8 cellular contexts compared by ENCODE assay signal in genomic region chr1:78045850-78046778, GRCh38. TPM values are rescaled to one million over a fixed set of nuclear protein-coding genes. Genes with fewer than 3 reads are reported as not detected.
DNase-seq lines count a peak whose midpoint lies in the region; ATAC-seq and TF ChIP-seq lines count a peak whose summit lies in the region.

Gene GIPC2, plus strand, starts transcription at chr1:78045966. Its CDS starts 129 bp downstream, at chr1:78046095.

- dilution Hi-C loops in mammary epithelial cell (cut with HindIII; ENCODE audit: low sequenced_read_pairs), result no loop called here

- H3K4me1 ChIP-seq in mammary epithelial cell (ENCODE audit: insufficient read depth, low read length), result peaks cover 7% of the 10 kb centered on the region

- peak; percentile 48 for ATAC-seq in GM18505 (IDR thresholded peaks at IDR 0.05; ENCODE audit: unreplicated experiment)

- in situ Hi-C loops in mammary epithelial cell (cut with MboI; ENCODE audit: low sequenced_read_pairs in 2 of 2), result no loop called here

- DNase-seq in NCI-H748 treated with DMSO at 0.1 percent for 48 hours (lab: John Stamatoyannopoulos, UW), result peak; percentile 21
- no peak for DNase-seq in mammary epithelial cell
- DNase-seq in kidney tubule cell (ENCODE audit: low spot score), result peak; percentile 44
- peak; percentile 42 for DNase-seq in stimulated activated CD4-positive, alpha-beta T cell treated with anti-CD3 and anti-CD28 coated beads, Interleukin-1b, Interleukin-23, amount 100 ng/mL, for 48 hours
- no peak for DNase-seq in NCI-H82 treated with DMSO at 0.1 percent for 48 hours (lab: John Stamatoyannopoulos, UW; ENCODE audit: unreplicated experiment)
- no peak for DNase-seq in SIG-M5 (lab: John Stamatoyannopoulos, UW)
- no peak for DNase-seq in NCI-H1105 (lab: John Stamatoyannopoulos, UW)

- peak within 1 kb of the TSS; percentile 6 to 38 (median 7) for H3K4me3 ChIP-seq in mammary epithelial cell (replicated peaks in 1 of 3; ENCODE audit: insufficient read depth in 1 of 3, low read depth in 2 of 3, low read length in 3 of 3)

- H3K27me3 ChIP-seq in mammary epithelial cell (ENCODE audit: insufficient read depth, low read length), result peaks cover 16% of the 10 kb centered on the region

- peak within 1 kb of the TSS; percentile 87 for H3K4me2 ChIP-seq in mammary epithelial cell (ENCODE audit: insufficient read depth, low read depth, low read length)

- no TSS peak for BruUV-seq in mammary epithelial cell (replicated peaks; lab: Mats Ljungman, UMichigan)

- TF ChIP-seq POLR2A in GM18505 (IDR thresholded peaks at IDR 0.05; ENCODE audit: borderline replicate concordance, extremely low read depth, insufficient read depth, insufficient read length), result no peak

- CTCF ChIA-PET in mammary epithelial cell (lab: Charles Lee; ENCODE audit: low non-redundant PET), result no interaction called here

- no peaks in the 10 kb centered on the region for H3K79me2 ChIP-seq in mammary epithelial cell (ENCODE audit: insufficient read depth, low read length)

- intact Hi-C loops in mammary epithelial cell (cut with micrococcal nuclease), result no loop called here

- H3K36me3 ChIP-seq in mammary epithelial cell (ENCODE audit: insufficient read depth, low read length), result no peaks in the 10 kb centered on the region

- H3K27ac ChIP-seq in mammary epithelial cell (ENCODE audit: insufficient read depth, low read depth, low read length), result no peak within 1 kb of the TSS

- WGBS in mammary epithelial cell (ENCODE audit: low coverage, missing lambda C conversion rate), result 50% methylated on average over 15 of the region's 91 CpGs

- TF ChIP-seq CTCF in mammary epithelial cell (conservative IDR thresholded peaks at IDR 0.05 in 1 of 2, IDR thresholded peaks at IDR 0.05 in 1 of 2; ENCODE audit: extremely low read depth in 1 of 2, insufficient read depth in 1 of 2, low read depth in 1 of 2, low read length in 2 of 2), result no peak

- H2AFZ ChIP-seq in mammary epithelial cell (ENCODE audit: low read depth, low read length), result peak within 1 kb of the TSS; percentile 78

- H3K9me3 ChIP-seq in mammary epithelial cell (replicated peaks; ENCODE audit: insufficient read depth, low read length), result no peaks in the 10 kb centered on the region

- no peaks in the 10 kb centered on the region for H4K20me1 ChIP-seq in mammary epithelial cell (ENCODE audit: insufficient read depth, low read length)

- no peak within 1 kb of the TSS for H3K9ac ChIP-seq in mammary epithelial cell (ENCODE audit: insufficient read depth, low read length)

RNA-seq across cellular contexts. Expression of gene GIPC2, which starts in this region (rescaled TPM):
- under 1 TPM in 1 of 2 donors, not detected in 1; under 0.01 TPM for total RNA-seq in mammary epithelial cell
- polyA plus RNA-seq in mammary epithelial cell, result not detected
- not detected for polyA minus RNA-seq in mammary epithelial cell

Comparison
In these comparisons a context has a peak if more than half of its experiments do, and no peak if none do; other contexts are left out.
1. DNase-seq: peak in NCI-H748 treated with DMSO at 0.1 percent for 48 hours (single experiment), kidney tubule cell (single experiment) and stimulated activated CD4-positive, alpha-beta T cell treated with anti-CD3 and anti-CD28 coated beads, Interleukin-1b, Interleukin-23, amount 100 ng/mL, for 48 hours (single experiment); none in mammary epithelial cell (single experiment), NCI-H82 treated with DMSO at 0.1 percent for 48 hours (single experiment), SIG-M5 (single experiment) and NCI-H1105 (single experiment).